9 cellular contexts compared by ENCODE assay signal in genomic region chr9:33140406-33141360, GRCh38. TPM values are rescaled to one million over a fixed set of nuclear protein-coding genes. Genes with fewer than 3 reads are reported as not detected.
DNase-seq lines count a peak whose midpoint lies in the region; ATAC-seq and TF ChIP-seq lines count a peak whose summit lies in the region.
"Had no signal": no experiment of that assay in that cellular context is flagged by ENCODE, and none has a peak within 500 bp of the region (broad histone marks: within the 10 kb centered on the region; RNA-seq: fewer than 3 reads in every experiment).

No MANE protein-coding gene starts in this region.

- no peak overlapping the region for H2AFZ ChIP-seq in hepatocyte

- TF ChIP-seq POLR2A in stomach (IDR thresholded peaks at IDR 0.05) = no peak

- H3K9me3 ChIP-seq in RWPE2 (ENCODE audit: severe bottlenecking) = no peaks in the 10 kb centered on the region
- no peaks in the 10 kb centered on the region for H3K9me3 ChIP-seq in hepatocyte (ENCODE audit: low read depth)
- H3K9me3 ChIP-seq in stomach = no peaks in the 10 kb centered on the region
- H3K9me3 ChIP-seq: A549 had no signal

- H3K79me2 ChIP-seq in hepatocyte = peaks cover 98% of the 10 kb centered on the region

- intact Hi-C loops in stomach (cut with DNase I; ENCODE audit: low total_unique reads) = no loop called here

- H3K4me1 ChIP-seq in RWPE2 (ENCODE audit: insufficient read depth, poor library complexity, severe bottlenecking) (peaks cover 15% of the 10 kb centered on the region), hepatocyte (ENCODE audit: insufficient read depth) (peaks cover 57% of the 10 kb centered on the region), stomach (peaks cover 82 to 100% (median 95%) of the 10 kb centered on the region in 4 donors)

- peaks cover 77% of the 10 kb centered on the region for H4K20me1 ChIP-seq in hepatocyte (ENCODE audit: insufficient read depth, poor library complexity, severe bottlenecking)

- peak overlapping the region; percentile 56 for H3K4me2 ChIP-seq in hepatocyte
- H3K4me2 ChIP-seq: A549 had no signal

- H3K4me3 ChIP-seq in RWPE2 (ENCODE audit: severe bottlenecking) (no peak overlapping the region), hepatocyte (no peak overlapping the region), stomach (no peak overlapping the region)
- H3K4me3 ChIP-seq: A549 had no signal

- peaks cover 26% of the 10 kb centered on the region for H3K36me3 ChIP-seq in RWPE2 (ENCODE audit: low read depth)
- H3K36me3 ChIP-seq in hepatocyte (replicated peaks; ENCODE audit: insufficient read depth, low read depth) = no peaks in the 10 kb centered on the region
- peaks cover 0 to 7% (median 0%) of the 10 kb centered on the region in 4 donors for H3K36me3 ChIP-seq in stomach

- TF ChIP-seq CTCF in RWPE2 (IDR thresholded peaks at IDR 0.05; ENCODE audit: poor library complexity, severe bottlenecking) = no peak
- TF ChIP-seq CTCF in hepatocyte (IDR thresholded peaks at IDR 0.05; ENCODE audit: poor library complexity) = no peak
- TF ChIP-seq CTCF in stomach (IDR thresholded peaks at IDR 0.05) = no peak

- peak; percentile 48 for DNase-seq in NCI-H82 (lab: John Stamatoyannopoulos, UW)
- DNase-seq in NCI-H82 treated with DMSO at 0.1 percent for 48 hours (lab: John Stamatoyannopoulos, UW; ENCODE audit: unreplicated experiment) = no peak
- DNase-seq in RWPE2 (ENCODE audit: low spot score) = no peak
- no peak for DNase-seq in hepatocyte (ENCODE audit: low spot score)
- DNase-seq in stomach = no peak
- DNase-seq in NCI-H748 treated with DMSO at 0.1 percent for 48 hours (lab: John Stamatoyannopoulos, UW) = no peak
- DNase-seq in stimulated activated naive CD4-positive, alpha-beta T cell (lab: John Stamatoyannopoulos, UW) = no peak

- 70% methylated on average over 9 of the region's 9 CpGs for WGBS in hepatocyte (ENCODE audit: low lambda C conversion rate, missing lambda C conversion rate)
- 56 to 79% (median 71%) methylated on average over 9 of the region's 9 CpGs for WGBS in stomach, 5 donors

- no peaks in the 10 kb centered on the region for H3K27me3 ChIP-seq in RWPE2 (ENCODE audit: insufficient read depth, poor library complexity, severe bottlenecking)
- no peaks in the 10 kb centered on the region for H3K27me3 ChIP-seq in hepatocyte
- no peaks in the 10 kb centered on the region for H3K27me3 ChIP-seq in stomach

- H3K27ac ChIP-seq in RWPE2 (ENCODE audit: poor library complexity, severe bottlenecking) = peak overlapping the region; percentile 2
- H3K27ac ChIP-seq in hepatocyte = peak overlapping the region; percentile 72
- peak overlapping the region; percentile 8 to 76 (median 63) for H3K27ac ChIP-seq in stomach

- ATAC-seq in RWPE2 (ENCODE audit: low read depth) = no peak
- ATAC-seq in GM18867 (IDR thresholded peaks at IDR 0.05; ENCODE audit: unreplicated experiment) = no peak

- no peak for TF ChIP-seq EP300 in stomach (IDR thresholded peaks at IDR 0.05)

- H3K9me2 ChIP-seq in hepatocyte (replicated peaks; ENCODE audit: insufficient read depth) = no peaks in the 10 kb centered on the region

RNA-seq across cellular contexts. Expression of gene B4GALT1, which starts 26.5 kb away (rescaled TPM):
- total RNA-seq in hepatocyte = 76.3 and 78.3 TPM in 2 replicates
- 45.6 and 63.9 TPM in 2 replicates for polyA plus RNA-seq in hepatocyte
- total RNA-seq in stomach = 100 to 1,000 TPM in 1 of 5 donors, 10 to 100 TPM in 3, 1 to 10 TPM in 1; 6.4 to 125 (median 25.0) TPM
- 10 to 100 TPM; 23.4 to 31.4 (median 24.8) TPM for polyA plus RNA-seq in stomach

Comparison
In these comparisons a context has a peak if more than half of its experiments do, and no peak if none do; other contexts are left out.
1. H3K27ac ChIP-seq: peak in every context shown above with its lines; median percentile 72 in hepatocyte; 63 in stomach; 2 in RWPE2.